Comparison of ENCODE assay signal across 9 cellular contexts in genomic region chr18:9017900-9018217, GRCh38.
DNase-seq lines count a peak whose midpoint lies in the region; ATAC-seq and TF ChIP-seq lines count a peak whose summit lies in the region.
"Had no signal": no experiment of that assay in that cellular context is flagged by ENCODE, and none has a peak within 500 bp of the region (broad histone marks: within the 10 kb centered on the region; RNA-seq: fewer than 3 reads in every experiment).

No MANE protein-coding gene starts in this region.

- no peaks in the 10 kb centered on the region for H3K27me3 Mint-ChIP-seq in stimulated activated naive B cell treated with anti-CD40 and anti-IgM and Interleukin-4, amounts not matched to agents 10 μg/mL and 1 μg/mL and 100 μg/mL, for 72 hours

- peaks cover 39% of the 10 kb centered on the region for H3K4me1 ChIP-seq in KMS-11 (ENCODE audit: low read depth, poor library complexity, severe bottlenecking)
- H3K4me1 ChIP-seq in mesendoderm (ENCODE audit: control insufficient read depth, low read depth, low read length): no peaks in the 10 kb centered on the region

- H3K36me3 ChIP-seq in KMS-11 (ENCODE audit: insufficient read depth) (no peaks in the 10 kb centered on the region), mesendoderm (ENCODE audit: control insufficient read depth, insufficient read depth, low read length) (no peaks in the 10 kb centered on the region)

- no peak overlapping the region for H4K8ac ChIP-seq in mesendoderm (ENCODE audit: low read depth, low read length)

- no peak overlapping the region for H4K5ac ChIP-seq in mesendoderm (ENCODE audit: low read length)

- no peak for TF ChIP-seq CTCF in KMS-11 (conservative IDR thresholded peaks at IDR 0.05; ENCODE audit: low read depth, low read length)
- no peak for TF ChIP-seq CTCF in astrocyte of the spinal cord (IDR thresholded peaks at IDR 0.05; ENCODE audit: low read depth, low read length)

- H3K4me3 ChIP-seq in KMS-11 (IDR thresholded peaks at IDR 0.05; ENCODE audit: insufficient read depth, low read depth, low read length) (peak overlapping the region; percentile 32), astrocyte of the spinal cord (ENCODE audit: low read depth, low read length) (peak overlapping the region; percentile 18), mesendoderm (ENCODE audit: low read length) (no peak overlapping the region)

- no CpG with 5 or more reads among the region's 6 CpGs for WGBS in mesendoderm (ENCODE audit: extremely low coverage, insufficient coverage, low lambda C conversion rate)

- no peaks in the 10 kb centered on the region for H3K36me3 Mint-ChIP-seq in stimulated activated naive B cell treated with anti-CD40 and anti-IgM and Interleukin-4, amounts not matched to agents 10 μg/mL and 1 μg/mL and 100 μg/mL, for 72 hours

- in situ Hi-C loops in astrocyte of the spinal cord (cut with HindIII; ENCODE audit: low sequenced_read_pairs): no loop called here

- no peaks in the 10 kb centered on the region for H3K27me3 ChIP-seq in KMS-11 (ENCODE audit: insufficient read depth, low read depth)
- H3K27me3 ChIP-seq in mesendoderm (ENCODE audit: insufficient read depth, low read length, poor library complexity): no peaks in the 10 kb centered on the region

- H3K4me3 Mint-ChIP-seq in stimulated activated naive B cell treated with anti-CD40 and anti-IgM and Interleukin-4, amounts not matched to agents 10 μg/mL and 1 μg/mL and 100 μg/mL, for 72 hours: no peak overlapping the region

- H3K9ac ChIP-seq in KMS-11 (peak overlapping the region; percentile 94), mesendoderm (ENCODE audit: low read length) (no peak overlapping the region)

- DNase-seq in AG20443 (ENCODE audit: low spot score): peak; percentile 68
- no peak for DNase-seq in astrocyte of the spinal cord (ENCODE audit: low read depth, low spot score)
- peak; percentile 38 for DNase-seq in mesendoderm
- no peak for DNase-seq in stimulated activated naive B cell treated with anti-CD40 and anti-IgM and Interleukin-4, amounts not matched to agents 10 μg/mL and 1 μg/mL and 100 μg/mL, for 72 hours
- DNase-seq in activated gamma-delta T cell treated with Interleukin-2 at 50 U/mL for 16 hours: no peak
- DNase-seq: effector CD8-positive, alpha-beta T cell had no signal

- H4K20me1 ChIP-seq in KMS-11 (ENCODE audit: insufficient read depth): no peaks in the 10 kb centered on the region

- H3K79me2 ChIP-seq in KMS-11 (ENCODE audit: insufficient read depth, low read depth): no peaks in the 10 kb centered on the region
- no peaks in the 10 kb centered on the region for H3K79me2 ChIP-seq in mesendoderm (ENCODE audit: control insufficient read depth, insufficient read depth, low read length)

- H2AK5ac ChIP-seq in mesendoderm (ENCODE audit: low read length): no peak overlapping the region

- peaks cover 0 to 2% of the 10 kb centered on the region in 2 donors for H3K9me3 Mint-ChIP-seq in stimulated activated naive B cell treated with anti-CD40 and anti-IgM and Interleukin-4, amounts not matched to agents 10 μg/mL and 1 μg/mL and 100 μg/mL, for 72 hours

- peaks cover 11 to 15% of the 10 kb centered on the region in 2 donors for H3K4me1 Mint-ChIP-seq in stimulated activated naive B cell treated with anti-CD40 and anti-IgM and Interleukin-4, amounts not matched to agents 10 μg/mL and 1 μg/mL and 100 μg/mL, for 72 hours

- no peak overlapping the region for H3K4ac ChIP-seq in mesendoderm (ENCODE audit: low read depth, low read length)

- H2AFZ ChIP-seq in KMS-11 (ENCODE audit: low read depth): peak overlapping the region; percentile 86

- no peak overlapping the region for H2BK5ac ChIP-seq in mesendoderm (ENCODE audit: low read length)

- no peak overlapping the region for H2BK15ac ChIP-seq in mesendoderm (replicated peaks; ENCODE audit: low read depth)

- H3K4me2 ChIP-seq in KMS-11 (peak overlapping the region; percentile 63), mesendoderm (ENCODE audit: low read length) (no peak overlapping the region)

- H3K27ac ChIP-seq in KMS-11 (peak overlapping the region; percentile 98), mesendoderm (ENCODE audit: low read depth, low read length) (no peak overlapping the region)

- no peak for ATAC-seq in GM19452 (IDR thresholded peaks at IDR 0.05; ENCODE audit: unreplicated experiment)
- ATAC-seq in HG03565 (IDR thresholded peaks at IDR 0.05; ENCODE audit: unreplicated experiment): no peak
- ATAC-seq in stimulated activated naive B cell treated with anti-CD40 and anti-IgM and Interleukin-4, amounts not matched to agents 10 μg/mL and 1 μg/mL and 100 μg/mL, for 72 hours (replicated peaks): no peak

- no peak overlapping the region for H3K18ac ChIP-seq in mesendoderm (ENCODE audit: low read length)

- H3K79me1 ChIP-seq in mesendoderm (ENCODE audit: low read length): no peaks in the 10 kb centered on the region

- no peak overlapping the region for H3K23ac ChIP-seq in mesendoderm (ENCODE audit: low read length)

- peak overlapping the region; percentile 83 for H3K56ac ChIP-seq in mesendoderm (ENCODE audit: low read length)

- no peak overlapping the region for H3K27ac Mint-ChIP-seq in stimulated activated naive B cell treated with anti-CD40 and anti-IgM and Interleukin-4, amounts not matched to agents 10 μg/mL and 1 μg/mL and 100 μg/mL, for 72 hours

- H2BK120ac ChIP-seq in mesendoderm (ENCODE audit: low read depth, low read length): no peak overlapping the region

Comparison
In these comparisons a context has a peak if more than half of its experiments do, and no peak if none do; other contexts are left out.
1. DNase-seq: peak in AG20443 (single experiment) and mesendoderm (single experiment); none in astrocyte of the spinal cord (single experiment), stimulated activated naive B cell treated with anti-CD40 and anti-IgM and Interleukin-4, amounts not matched to agents 10 μg/mL and 1 μg/mL and 100 μg/mL, for 72 hours (single experiment) and activated gamma-delta T cell treated with Interleukin-2 at 50 U/mL for 16 hours (single experiment).